Comparison of ENCODE assay signal across 8 cellular contexts in genomic region chr3:99875925-99876781, GRCh38. TPM values are rescaled to one million over a fixed set of nuclear protein-coding genes. Genes with fewer than 3 reads are reported as not detected.
A peak's percentile ranks its signal among the peaks of the same experiment; 100 is the strongest.
DNase-seq lines count a peak whose midpoint lies in the region; ATAC-seq and TF ChIP-seq lines count a peak whose summit lies in the region.

No MANE protein-coding gene starts in this region.

- peak overlapping the region; percentile 78 to 89 (median 82) for H3K4me3 Mint-ChIP-seq in CD4-positive, CD25-positive, alpha-beta regulatory T cell

- H3K4me3 ChIP-seq in CD4-positive, CD25-positive, alpha-beta regulatory T cell (ENCODE audit: low read depth, low read length): peak overlapping the region; percentile 79
- H3K4me3 ChIP-seq in parathyroid adenoma (ENCODE audit: low read depth, low read length): peak overlapping the region; percentile 54
- H3K4me3 ChIP-seq in tibial artery: peak overlapping the region; percentile 74 to 87

- H3K4me1 ChIP-seq in CD4-positive, CD25-positive, alpha-beta regulatory T cell (ENCODE audit: control insufficient read depth, insufficient read depth, low read length, poor library complexity, severe bottlenecking): peaks cover 13% of the 10 kb centered on the region
- H3K4me1 ChIP-seq in parathyroid adenoma: peaks cover 10% of the 10 kb centered on the region
- H3K4me1 ChIP-seq in tibial artery: peaks cover 0 to 46% (median 10%) of the 10 kb centered on the region in 4 donors

- H2AFZ ChIP-seq in parathyroid adenoma: peak overlapping the region; percentile 89

- peaks cover 7 to 20% (median 11%) of the 10 kb centered on the region in 4 donors for H3K4me1 Mint-ChIP-seq in CD4-positive, CD25-positive, alpha-beta regulatory T cell

- H3K9ac ChIP-seq in parathyroid adenoma: peak overlapping the region; percentile 20

- TF ChIP-seq CTCF in parathyroid adenoma (IDR thresholded peaks at IDR 0.05) (peak; percentile 42), tibial artery (IDR thresholded peaks at IDR 0.05) (peak in 1 of 2 experiments; percentile 9)

- peak; percentile 93 to 94 for ATAC-seq in CD4-positive, CD25-positive, alpha-beta regulatory T cell (ENCODE audit: low read depth in 2 of 2)
- ATAC-seq in GM19467 (IDR thresholded peaks at IDR 0.05; ENCODE audit: unreplicated experiment): peak; percentile 87

- H3K9me3 ChIP-seq in CD4-positive, CD25-positive, alpha-beta regulatory T cell (ENCODE audit: control insufficient read depth in 2 of 2, low read length in 2 of 2): no peaks in the 10 kb centered on the region
- H3K9me3 ChIP-seq in parathyroid adenoma (ENCODE audit: control insufficient read depth, low read length): no peaks in the 10 kb centered on the region
- no peaks in the 10 kb centered on the region for H3K9me3 ChIP-seq in tibial artery

- no peaks in the 10 kb centered on the region for H3K9me3 Mint-ChIP-seq in CD4-positive, CD25-positive, alpha-beta regulatory T cell

- H3K27ac Mint-ChIP-seq in CD4-positive, CD25-positive, alpha-beta regulatory T cell: peak overlapping the region in 2 of 3 donors; percentile 57 to 79

- DNase-seq in CD4-positive, CD25-positive, alpha-beta regulatory T cell: peak; percentile 52 to 77 (median 65)
- DNase-seq in HK-2 (ENCODE audit: unreplicated experiment) (peak; percentile 58), SKM-1 treated with dmso at 0.1 percent for 144 hours (lab: John Stamatoyannopoulos, UW; ENCODE audit: unreplicated experiment) (peak; percentile 78), cardiac septum (ENCODE audit: low spot score) (peak; percentile 94), tibial artery (peak; percentile 77 to 91)
- DNase-seq in activated naive CD8-positive, alpha-beta T cell treated with anti-CD3 and anti-CD28 coated beads, Interleukin-2, amount 50 U/mL, for 16 hours (ENCODE audit: low read depth, low spot score): peak; percentile 17

- H3K79me2 ChIP-seq in parathyroid adenoma: no peaks in the 10 kb centered on the region

- peaks cover 9% of the 10 kb centered on the region for H3K27me3 Mint-ChIP-seq in CD4-positive, CD25-positive, alpha-beta regulatory T cell

- H3K27ac ChIP-seq in CD4-positive, CD25-positive, alpha-beta regulatory T cell (ENCODE audit: insufficient read depth, low read length, poor library complexity, severe bottlenecking): no peak overlapping the region
- H3K27ac ChIP-seq in parathyroid adenoma: peak overlapping the region; percentile 90
- peak overlapping the region; percentile 96 to 97 for H3K27ac ChIP-seq in tibial artery

- intact Hi-C loops in cardiac septum (cut with DNase I): loop anchor here (2.0 kb wide), 1 partner anchor 165 kb away; no protein-coding TSS in a partner anchor
- intact Hi-C loops in tibial artery (cut with DNase I; ENCODE audit: low total_unique reads): no loop called here

- H3K36me3 Mint-ChIP-seq in CD4-positive, CD25-positive, alpha-beta regulatory T cell: no peaks in the 10 kb centered on the region

- H3K27me3 ChIP-seq in CD4-positive, CD25-positive, alpha-beta regulatory T cell (ENCODE audit: control insufficient read depth, insufficient read depth, low read length): peaks cover 12% of the 10 kb centered on the region
- H3K27me3 ChIP-seq in parathyroid adenoma (ENCODE audit: control insufficient read depth, insufficient read depth, low read length) (no peaks in the 10 kb centered on the region), tibial artery (no peaks in the 10 kb centered on the region)

- H3K4me2 ChIP-seq in parathyroid adenoma (ENCODE audit: low read length): peak overlapping the region; percentile 68

- H3K36me3 ChIP-seq in CD4-positive, CD25-positive, alpha-beta regulatory T cell (ENCODE audit: control insufficient read depth, insufficient read depth, low read length): no peaks in the 10 kb centered on the region
- H3K36me3 ChIP-seq in parathyroid adenoma (ENCODE audit: control insufficient read depth, insufficient read depth, low read length) (no peaks in the 10 kb centered on the region), tibial artery (peaks cover 0 to 4% (median 0%) of the 10 kb centered on the region in 3 donors)

RNA-seq across cellular contexts. Expression of gene CMSS1, which starts 58.5 kb away (rescaled TPM):
- 22.0 TPM for total RNA-seq in CD4-positive, CD25-positive, alpha-beta regulatory T cell
- 10 to 100 TPM; 20.5 to 34.0 (median 21.8) TPM for polyA plus RNA-seq in CD4-positive, CD25-positive, alpha-beta regulatory T cell
- total RNA-seq in cardiac septum: 22.0 TPM

Comparison
In these comparisons a context has a peak if more than half of its experiments do, and no peak if none do; other contexts are left out.
1. DNase-seq: peak in every context shown above with its lines; median percentile 94 in cardiac septum; 84 in tibial artery; 78 in SKM-1 treated with dmso at 0.1 percent for 144 hours; 65 in CD4-positive, CD25-positive, alpha-beta regulatory T cell; 58 in HK-2; 17 in activated naive CD8-positive, alpha-beta T cell treated with anti-CD3 and anti-CD28 coated beads, Interleukin-2, amount 50 U/mL, for 16 hours.